In the genomic region with DNA sequence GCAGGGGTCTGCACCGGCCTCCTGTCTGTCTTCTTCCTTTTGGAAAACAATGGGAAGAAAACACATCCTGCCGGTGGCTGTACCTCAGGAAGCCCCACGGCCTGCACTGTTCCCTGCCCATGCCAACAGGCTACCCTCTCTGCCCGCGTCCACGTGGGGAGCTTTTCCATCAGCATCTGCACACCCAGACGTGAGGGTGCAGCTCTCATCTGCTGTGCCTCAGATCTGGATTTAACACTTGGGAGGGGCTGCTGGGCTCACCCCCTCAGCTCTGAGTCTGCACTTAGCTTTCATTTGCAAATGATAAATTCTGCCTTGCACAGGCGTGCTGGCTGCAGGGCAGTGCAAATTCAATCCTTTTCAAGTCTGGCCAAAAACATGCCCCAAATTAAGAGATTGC, we compare ENCODE assay signal across 18 cellular contexts.
A peak's percentile ranks its signal among the peaks of the same experiment; 100 is the strongest.
DNase-seq lines count a peak whose midpoint lies in the region; ATAC-seq and TF ChIP-seq lines count a peak whose summit lies in the region.
"Had no signal": no experiment of that assay in that cellular context is flagged by ENCODE, and none has a peak within 500 bp of the region (broad histone marks: within the 10 kb centered on the region; RNA-seq: fewer than 3 reads in every experiment).

No MANE protein-coding gene starts in this region.

- no peaks in the 10 kb centered on the region for H3K4me1 Mint-ChIP-seq in WTC11
- H3K4me1 Mint-ChIP-seq: B cell; CD4-positive, alpha-beta memory T cell had no signal

- no peak for ATAC-seq in WTC11

- WGBS in neuronal stem cell (ENCODE audit: extremely low coverage in 2 of 2, insufficient read length in 2 of 2, insufficient replicate concordance in 1 of 2), 2 donors: no CpG with 5 or more reads among the region's 8 CpGs
- 91% methylated on average over 8 of the region's 8 CpGs for WGBS in sigmoid colon, 2 donors

- H2AFZ ChIP-seq in neuronal stem cell (ENCODE audit: low read length): no peak overlapping the region

- H4K91ac ChIP-seq in neuronal stem cell (ENCODE audit: low read depth, low read length, poor library complexity): no peak overlapping the region

- no peak overlapping the region for H3K18ac ChIP-seq in neuronal stem cell (ENCODE audit: low read length)

- TF ChIP-seq EP300 in sigmoid colon (IDR thresholded peaks at IDR 0.05): no peak

- intact Hi-C loops in sigmoid colon (cut with DNase I): no loop called here

- no peak for TF ChIP-seq POLR2A in sigmoid colon (IDR thresholded peaks at IDR 0.05)

- H4K20me1 ChIP-seq in BLaER1: no peaks in the 10 kb centered on the region; the same call in 1 of the 2 replicates

- CTCF ChIA-PET in WTC11 (lab: Charles Lee): interaction anchor here (0.6 kb wide), 1 partner anchor 836 kb away, joined by 3 read pairs; no protein-coding TSS in a partner anchor

- H2BK120ac ChIP-seq in neuronal stem cell (ENCODE audit: low read depth, low read length): no peak overlapping the region

- H3K4me3 Mint-ChIP-seq in WTC11: no peak overlapping the region
- H3K4me3 Mint-ChIP-seq: B cell; CD4-positive, alpha-beta memory T cell had no signal

- TF ChIP-seq CTCF in WTC11 (IDR thresholded peaks at IDR 0.05) (no peak), sigmoid colon (IDR thresholded peaks at IDR 0.05) (no peak)

- POLR2A ChIA-PET in WTC11 (lab: Charles Lee): no interaction called here

- no peaks in the 10 kb centered on the region; the same call in 1 of the 2 replicates for H3K36me3 Mint-ChIP-seq in WTC11

- no peaks in the 10 kb centered on the region for H3K9me3 Mint-ChIP-seq in WTC11

- H3K4me2 ChIP-seq in BLaER1 (peak overlapping the region; percentile 59), neuronal stem cell (ENCODE audit: insufficient read depth, low read length, poor library complexity, severe bottlenecking) (no peak overlapping the region)

- H3K27ac Mint-ChIP-seq in WTC11: no peak overlapping the region
- H3K27ac Mint-ChIP-seq: B cell had no signal

- H2AK5ac ChIP-seq in neuronal stem cell (ENCODE audit: low read depth, low read length): peak overlapping the region; percentile 33

- no peak overlapping the region for H3K9ac ChIP-seq in BLaER1
- peak overlapping the region; percentile 42 for H3K9ac ChIP-seq in NT2/D1 (ENCODE audit: insufficient read length, low read depth)
- H3K9ac ChIP-seq in neuronal stem cell (ENCODE audit: low read depth, low read length, poor library complexity): no peak overlapping the region

- H3K27ac ChIP-seq in BLaER1 (no peak overlapping the region; the same call in 1 of the 2 replicates), neuronal stem cell (replicated peaks; ENCODE audit: low read length) (no peak overlapping the region), sigmoid colon (no peak overlapping the region)
- H3K27ac ChIP-seq: 22Rv1 had no signal

- no peak overlapping the region for H3K14ac ChIP-seq in neuronal stem cell (ENCODE audit: low read length)

- H2BK12ac ChIP-seq in neuronal stem cell (ENCODE audit: low read length): no peak overlapping the region

- H3K23ac ChIP-seq in neuronal stem cell (ENCODE audit: low read depth, low read length, poor library complexity): no peak overlapping the region

- H4K8ac ChIP-seq in neuronal stem cell (ENCODE audit: low read depth, low read length): no peak overlapping the region

- H3K27me3 ChIP-seq in BLaER1 (no peaks in the 10 kb centered on the region), NT2/D1 (ENCODE audit: insufficient read depth, insufficient read length) (no peaks in the 10 kb centered on the region), neuronal stem cell (ENCODE audit: control insufficient read depth in 3 of 3, insufficient read depth in 3 of 3, low read depth in 1 of 3, low read length in 3 of 3) (no peaks in the 10 kb centered on the region), sigmoid colon (no peaks in the 10 kb centered on the region)

- no peak overlapping the region for H3K4ac ChIP-seq in neuronal stem cell (ENCODE audit: low read length)

- H3K4me1 ChIP-seq in BLaER1 (peaks cover 25% of the 10 kb centered on the region), NT2/D1 (ENCODE audit: insufficient read depth, insufficient read length) (peaks cover 14% of the 10 kb centered on the region), neuronal stem cell (ENCODE audit: control insufficient read depth in 2 of 2, insufficient read depth in 1 of 2, low read depth in 1 of 2, low read length in 2 of 2) (peaks cover 0 to 6% of the 10 kb centered on the region in 2 donors), sigmoid colon (peaks cover 0 to 6% (median 0%) of the 10 kb centered on the region in 4 donors)

- H3K27me3 Mint-ChIP-seq in WTC11 (ENCODE audit: low read depth): no peaks in the 10 kb centered on the region
- H3K27me3 Mint-ChIP-seq: B cell; CD4-positive, alpha-beta memory T cell had no signal

- H2BK5ac ChIP-seq in neuronal stem cell (ENCODE audit: low read length): no peak overlapping the region

- peak; percentile 41 for DNase-seq in NCI-H2107 treated with DMSO at 0.1 percent for 48 hours (lab: John Stamatoyannopoulos, UW; ENCODE audit: unreplicated experiment)
- no peak for DNase-seq in NCI-H2107 (lab: John Stamatoyannopoulos, UW)
- DNase-seq in NT2/D1 (ENCODE audit: low read depth, low spot score): no peak
- DNase-seq in neuronal stem cell (ENCODE audit: low spot score): no peak
- no peak for DNase-seq in WTC11 (ENCODE audit: low spot score)
- no peak for DNase-seq in NCI-H1092 (lab: John Stamatoyannopoulos, UW)
- no peak for DNase-seq in sigmoid colon
- DNase-seq: C1 segment of cervical spinal cord; Calu3; CD4-positive, alpha-beta memory T cell; COR-L47; DMS53; DND-41; GOT3; HCEC 1CT had no signal

- H3K79me1 ChIP-seq in neuronal stem cell (ENCODE audit: low read depth, low read length): peaks cover 1% of the 10 kb centered on the region

- peaks cover 57% of the 10 kb centered on the region for H3K36me3 ChIP-seq in BLaER1
- peaks cover 18% of the 10 kb centered on the region for H3K36me3 ChIP-seq in NT2/D1 (ENCODE audit: insufficient read depth, insufficient read length, low read length)
- peaks cover 0 to 18% of the 10 kb centered on the region in 2 donors for H3K36me3 ChIP-seq in neuronal stem cell (replicated peaks in 1 of 2; ENCODE audit: control insufficient read depth in 2 of 2, insufficient read depth in 2 of 2, low read length in 2 of 2)
- peaks cover 13 to 92% (median 39%) of the 10 kb centered on the region in 4 donors for H3K36me3 ChIP-seq in sigmoid colon

- no peak overlapping the region for H2BK15ac ChIP-seq in neuronal stem cell (ENCODE audit: low read length)

- H3K9me3 ChIP-seq in BLaER1 (no peaks in the 10 kb centered on the region), NT2/D1 (ENCODE audit: insufficient read depth, low read length) (no peaks in the 10 kb centered on the region), neuronal stem cell (replicated peaks in 1 of 2; ENCODE audit: control insufficient read depth in 2 of 2, insufficient read depth in 1 of 2, low read depth in 1 of 2, low read length in 2 of 2) (no peaks in the 10 kb centered on the region), sigmoid colon (no peaks in the 10 kb centered on the region)

- H3K4me3 ChIP-seq in BLaER1 (no peak overlapping the region), NT2/D1 (ENCODE audit: insufficient read length, low read depth) (no peak overlapping the region), neuronal stem cell (ENCODE audit: low read length in 2 of 2) (no peak overlapping the region), sigmoid colon (no peak overlapping the region)

TF ChIP-seq in WTC11, 78 proteins besides CTCF, POLR2A, EP300 and RAD21:
- TF ChIP-seq FOXK1 (CRISPR knock-in tag; IDR thresholded peaks at IDR 0.05) (no peak), MXD4 (CRISPR knock-in tag; IDR thresholded peaks at IDR 0.05; ENCODE audit: borderline replicate concordance) (no peak), ZNF232 (CRISPR knock-in tag; IDR thresholded peaks at IDR 0.05) (no peak), TEAD1 (CRISPR knock-in tag; IDR thresholded peaks at IDR 0.05) (no peak), IRF2 (CRISPR knock-in tag; IDR thresholded peaks at IDR 0.05; ENCODE audit: borderline replicate concordance, low read depth) (no peak), ZNF671 (CRISPR knock-in tag; IDR thresholded peaks at IDR 0.05) (no peak), ZBTB21 (CRISPR knock-in tag; IDR thresholded peaks at IDR 0.05; ENCODE audit: borderline replicate concordance) (no peak), TEAD4 (CRISPR knock-in tag; IDR thresholded peaks at IDR 0.05) (no peak)
- TF ChIP-seq, protein P1, sequence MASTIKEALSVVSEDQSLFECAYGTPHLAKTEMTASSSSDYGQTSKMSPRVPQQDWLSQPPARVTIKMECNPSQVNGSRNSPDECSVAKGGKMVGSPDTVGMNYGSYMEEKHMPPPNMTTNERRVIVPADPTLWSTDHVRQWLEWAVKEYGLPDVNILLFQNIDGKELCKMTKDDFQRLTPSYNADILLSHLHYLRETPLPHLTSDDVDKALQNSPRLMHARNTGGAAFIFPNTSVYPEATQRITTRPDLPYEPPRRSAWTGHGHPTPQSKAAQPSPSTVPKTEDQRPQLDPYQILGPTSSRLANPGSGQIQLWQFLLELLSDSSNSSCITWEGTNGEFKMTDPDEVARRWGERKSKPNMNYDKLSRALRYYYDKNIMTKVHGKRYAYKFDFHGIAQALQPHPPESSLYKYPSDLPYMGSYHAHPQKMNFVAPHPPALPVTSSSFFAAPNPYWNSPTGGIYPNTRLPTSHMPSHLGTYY (CRISPR knock-in tag; IDR thresholded peaks at IDR 0.05): no peak
TF ChIP-seq in WTC11: peak in this region for 0.
